ENCODE assay signal across 25 cellular contexts in the genomic region with DNA sequence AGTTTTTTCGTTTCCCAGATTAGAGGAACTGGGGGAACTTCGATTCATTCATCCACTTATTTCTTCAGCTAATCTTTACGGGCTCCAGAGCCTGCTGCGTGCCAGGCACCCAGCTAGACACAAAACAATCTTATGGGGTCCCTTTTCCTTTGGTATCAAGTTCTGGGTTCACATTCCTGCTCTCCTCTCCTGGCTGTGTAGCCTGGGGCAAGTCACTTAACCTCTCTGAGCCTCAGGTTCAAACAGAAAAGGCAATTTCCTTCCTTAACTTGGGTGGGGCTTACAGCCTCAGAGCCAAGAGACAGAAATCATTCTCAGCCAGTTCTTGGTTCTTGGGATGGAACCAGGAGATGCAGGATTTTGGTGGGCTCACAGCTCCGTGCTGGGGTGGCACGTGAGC. TPM values are rescaled to one million over a fixed set of nuclear protein-coding genes. Genes with fewer than 3 reads are reported as not detected.
DNase-seq lines count a peak whose midpoint lies in the region; ATAC-seq, FAIRE-seq and TF ChIP-seq lines count a peak whose summit lies in the region.
"Had no signal": no experiment of that assay in that cellular context is flagged by ENCODE, and none has a peak within 500 bp of the region (broad histone marks: within the 10 kb centered on the region; RNA-seq: fewer than 3 reads in every experiment).

No MANE protein-coding gene starts in this region.

- H3K4me3 ChIP-seq in A549 (peak overlapping the region; percentile 17; the same call in 1 of the 3 replicates), PC-9 (no peak overlapping the region), HepG2 (replicated peaks in 1 of 3; ENCODE audit: insufficient read depth in 1 of 3, low read depth in 2 of 3, low read length in 3 of 3) (peak overlapping the region; percentile 38 to 72 (median 46); a peak in 5 of 6 replicates)
- H3K4me3 ChIP-seq: gastrocnemius medialis, GM23248, left lung, MG63, tibial artery had no signal

- no peaks in the 10 kb centered on the region; the same call in 2 of the 3 replicates for H3K4me1 ChIP-seq in A549
- H3K4me1 ChIP-seq in PC-9 (replicated peaks; ENCODE audit: insufficient read depth) = no peaks in the 10 kb centered on the region
- peaks cover 17% of the 10 kb centered on the region for H3K4me1 ChIP-seq in HepG2 (ENCODE audit: insufficient read depth, low read length)
- H3K4me1 ChIP-seq: gastrocnemius medialis, left lung had no signal

- H3K9me2 ChIP-seq in PC-9 (ENCODE audit: insufficient read depth) = no peaks in the 10 kb centered on the region

- H3K4me3 Mint-ChIP-seq in stimulated activated naive B cell treated with anti-CD40 and anti-IgM and Interleukin-4, amounts not matched to agents 10 μg/mL and 1 μg/mL and 100 μg/mL, for 72 hours = no peak overlapping the region
- H3K4me3 Mint-ChIP-seq: CD8-positive, alpha-beta T cell; central memory CD8-positive, alpha-beta T cell; naive thymus-derived CD8-positive, alpha-beta T cell had no signal

- TF ChIP-seq RAD21 in A549 (conservative IDR thresholded peaks at IDR 0.05 in 1 of 2, IDR thresholded peaks at IDR 0.05 in 1 of 2) = no peak
- TF ChIP-seq RAD21 in HepG2 (CRISPR knock-in tag; IDR thresholded peaks at IDR 0.05) = no peak

- no peaks in the 10 kb centered on the region for H3F3A ChIP-seq in PC-9 (ENCODE audit: insufficient read depth, low read depth)

- FAIRE-seq in A549 (lab: Jason Lieb, UNC) = no peak
- no peak for FAIRE-seq in HepG2 (lab: Jason Lieb, UNC)
- FAIRE-seq: A204.1 had no signal

- H3K36me3 ChIP-seq in PC-9 (ENCODE audit: low read depth) = no peaks in the 10 kb centered on the region
- no peaks in the 10 kb centered on the region for H3K36me3 ChIP-seq in HepG2 (replicated peaks in 1 of 2; ENCODE audit: control insufficient read depth in 1 of 2, insufficient read depth in 2 of 2, low read length in 2 of 2)
- H3K36me3 ChIP-seq: gastrocnemius medialis, left lung, MG63, tibial artery had no signal

- H3K4me1 Mint-ChIP-seq in stimulated activated naive B cell treated with anti-CD40 and anti-IgM and Interleukin-4, amounts not matched to agents 10 μg/mL and 1 μg/mL and 100 μg/mL, for 72 hours = peaks cover 3 to 12% of the 10 kb centered on the region in 2 donors

- H2AFZ ChIP-seq in PC-9 (no peak overlapping the region), HepG2 (ENCODE audit: low read length) (peak overlapping the region; percentile 1)
- H2AFZ ChIP-seq: GM23248 had no signal

- POLR2A ChIA-PET in A549 (lab: Yijun Ruan, JAX) = no interaction called here
- POLR2A ChIA-PET in PC-9 (lab: Charles Lee; ENCODE audit: unreplicated experiment) = no interaction called here
- POLR2A ChIA-PET in HepG2 (lab: Yijun Ruan, JAX) = interaction anchor here (1.1 to 1.9 kb wide), 4 partner anchors 18 to 58 kb away, joined by 3 to 19 read pairs (median 10); partner anchors contain the start of genes MPND and YJU2

- intact Hi-C loops in PC-9 (cut with micrococcal nuclease; ENCODE audit: unreplicated experiment) = no loop called here
- intact Hi-C loops in HepG2 (cut with micrococcal nuclease; ENCODE audit: unreplicated experiment) = no loop called here

- TF ChIP-seq POLR2A in A549 (IDR thresholded peaks at IDR 0.05; ENCODE audit: low read length) (no peak), HepG2 (IDR thresholded peaks at IDR 0.05; ENCODE audit: insufficient read depth in 1 of 2, low read depth in 2 of 2, low read length in 2 of 2) (no peak)

- H3K27me3 ChIP-seq in PC-9 (ENCODE audit: insufficient read depth, low read depth) (no peaks in the 10 kb centered on the region), HepG2 (ENCODE audit: control insufficient read depth in 1 of 2, insufficient read depth in 2 of 2, low read length in 2 of 2) (peaks cover 0 to 24% of the 10 kb centered on the region in 2 experiments; a peak in 3 of 5 replicates)

- no peak overlapping the region for H3K27ac Mint-ChIP-seq in stimulated activated naive B cell treated with anti-CD40 and anti-IgM and Interleukin-4, amounts not matched to agents 10 μg/mL and 1 μg/mL and 100 μg/mL, for 72 hours
- H3K27ac Mint-ChIP-seq: CD8-positive, alpha-beta T cell; naive thymus-derived CD8-positive, alpha-beta T cell had no signal

- CTCF ChIA-PET in A549 (lab: Yijun Ruan, JAX) = interaction anchor here (1.3 kb wide), 1 partner anchor 18 kb away, joined by 4 read pairs; no protein-coding TSS in a partner anchor
- CTCF ChIA-PET in PC-9 (lab: Charles Lee) = no interaction called here
- CTCF ChIA-PET in HepG2 (lab: Yijun Ruan, JAX; ENCODE audit: low intra/inter-chr PET ratio, low total read pairs) = no interaction called here

- 46% methylated on average over 6 of the region's 6 CpGs for WGBS in A549 (ENCODE audit: missing lambda C conversion rate)
- 34% methylated on average over 6 of the region's 6 CpGs for WGBS in HepG2 (ENCODE audit: low lambda C conversion rate)

- TF ChIP-seq CTCF in A549 (IDR thresholded peaks at IDR 0.05) (no peak), PC-9 (conservative IDR thresholded peaks at IDR 0.05) (no peak), HepG2 (CRISPR knock-in tag; IDR thresholded peaks at IDR 0.05) (no peak)

- in situ Hi-C loops in HepG2 (cut with HindIII; ENCODE audit: extremely low pct_ligation_motif_present, low pct_unique_long_range_greater_than_20kb) = no loop called here

- BruUV-seq in PC-9 (replicated peaks; lab: Mats Ljungman, UMichigan) = no TSS peak
- no TSS peak for BruUV-seq in HepG2 (replicated peaks; lab: Mats Ljungman, UMichigan)

- H3K4me2 ChIP-seq in A549 (peak overlapping the region; percentile 72), PC-9 (peak overlapping the region; percentile 42; the same call in 1 of the 2 replicates), HepG2 (ENCODE audit: low read depth, low read length) (peak overlapping the region; percentile 87)

- no peak overlapping the region for H3K27ac ChIP-seq in A549
- no peak overlapping the region for H3K27ac ChIP-seq in PC-9
- H3K27ac ChIP-seq in HepG2 (ENCODE audit: extremely low read length, insufficient read depth, low read length) = no peak overlapping the region
- H3K27ac ChIP-seq: gastrocnemius medialis, GM23248, left lung, tibial artery, WERI-Rb-1 had no signal

- no peaks in the 10 kb centered on the region for H3K9me3 ChIP-seq in A549
- H3K9me3 ChIP-seq in PC-9 (ENCODE audit: insufficient read depth, low read depth) = no peaks in the 10 kb centered on the region
- no peaks in the 10 kb centered on the region for H3K9me3 ChIP-seq in HepG2 (ENCODE audit: low read length)
- H3K9me3 ChIP-seq: gastrocnemius medialis, left lung, MG63, tibial artery had no signal

- TF ChIP-seq EP300 in A549 (IDR thresholded peaks at IDR 0.05) (no peak), HepG2 (IDR thresholded peaks at IDR 0.05; ENCODE audit: low read depth in 2 of 2, low read length in 2 of 2) (no peak), HepG2 (CRISPR knock-in tag; IDR thresholded peaks at IDR 0.05; ENCODE audit: borderline replicate concordance) (no peak)

- H3K9me3 Mint-ChIP-seq in stimulated activated naive B cell treated with anti-CD40 and anti-IgM and Interleukin-4, amounts not matched to agents 10 μg/mL and 1 μg/mL and 100 μg/mL, for 72 hours = no peaks in the 10 kb centered on the region
- H3K9me3 Mint-ChIP-seq: CD8-positive, alpha-beta T cell; central memory CD8-positive, alpha-beta T cell; naive thymus-derived CD8-positive, alpha-beta T cell had no signal

- H3K79me2 ChIP-seq in PC-9 (ENCODE audit: low read depth) (no peaks in the 10 kb centered on the region), HepG2 (ENCODE audit: insufficient read depth, low read length) (no peaks in the 10 kb centered on the region)

- DNase-seq in A549 (ENCODE audit: low read depth in 1 of 2, low spot score in 1 of 2) (no peak), PC-9 (no peak), HepG2 (ENCODE audit: low spot score) (no peak), COLO668 (lab: John Stamatoyannopoulos, UW; ENCODE audit: unreplicated experiment) (no peak), ureter (ENCODE audit: low spot score) (no peak)
- DNase-seq in stimulated activated naive B cell treated with anti-CD40 and anti-IgM and Interleukin-4, amounts not matched to agents 10 μg/mL and 1 μg/mL and 100 μg/mL, for 72 hours = no peak
- DNase-seq: CD8-positive, alpha-beta T cell; gastrocnemius medialis; KG1; left lung; naive thymus-derived CD8-positive, alpha-beta T cell; NCI-H1105 treated with DMSO at 0.1 percent for 48 hours; NCI-H1930; NCI-H524 treated with DMSO at 0.1 percent for 48 hours; T-helper 9 cell; tibial artery had no signal

- 0 out of 2 replicates have a peak overlapping the region, but pooled peaks have one; percentile 9 for H3K9ac ChIP-seq in HepG2 (ENCODE audit: insufficient read depth, low read depth, low read length)
- H3K9ac ChIP-seq: GM23248 had no signal

- H4K20me1 ChIP-seq in PC-9 (ENCODE audit: insufficient read depth) (no peaks in the 10 kb centered on the region), HepG2 (ENCODE audit: insufficient read depth, low read length) (no peaks in the 10 kb centered on the region)

- ATAC-seq in A549 = no peak
- ATAC-seq in HepG2 = no peak
- no peak for ATAC-seq in stimulated activated naive B cell treated with anti-CD40 and anti-IgM and Interleukin-4, amounts not matched to agents 10 μg/mL and 1 μg/mL and 100 μg/mL, for 72 hours (replicated peaks)
- ATAC-seq: CD8-positive, alpha-beta T cell; gastrocnemius medialis; left lung; naive thymus-derived CD8-positive, alpha-beta T cell; PC-3 had no signal

- H3K36me3 Mint-ChIP-seq in stimulated activated naive B cell treated with anti-CD40 and anti-IgM and Interleukin-4, amounts not matched to agents 10 μg/mL and 1 μg/mL and 100 μg/mL, for 72 hours = no peaks in the 10 kb centered on the region
- H3K36me3 Mint-ChIP-seq: CD8-positive, alpha-beta T cell; naive thymus-derived CD8-positive, alpha-beta T cell had no signal

- peaks cover 38 to 62% of the 10 kb centered on the region in 2 donors for H3K27me3 Mint-ChIP-seq in stimulated activated naive B cell treated with anti-CD40 and anti-IgM and Interleukin-4, amounts not matched to agents 10 μg/mL and 1 μg/mL and 100 μg/mL, for 72 hours

RNA-seq across cellular contexts. Expression of gene SHD, which starts 5.9 kb away (rescaled TPM):
- polyA plus RNA-seq in A549 (2011; rRNA removed) (0.08 and 0.29 TPM in 2 replicates), A549 (2017; fragmentation: RNase III; extraction: RNeasy Plus Mini Kit Qiagen cat#74134 plus additional on column Dnase treatment) (0.29 to 0.38 TPM in 2 of 3 replicates, not detected in the other), HepG2 (2011; rRNA removed) (0.20 and 0.42 TPM in 2 replicates)
- polyA plus RNA-seq in A549 (2012; cell fraction: cytosol; rRNA removed) = 0.05 and 0.16 TPM in 2 replicates
- 0.05 and 0.20 TPM in 2 replicates for polyA plus RNA-seq in A549 (2012; cell fraction: nucleus; rRNA removed)
- 0.29 TPM in 1 of 2 replicates, not detected in the other for polyA minus RNA-seq in A549 (2011; rRNA and poly(A)+ RNA removed)
- total RNA-seq in PC-9 (2021) (not detected in 2 replicates), HepG2 (2016; rRNA removed; fragmentation: Illumina TruSeq; extraction: Trizol) (0.11 TPM in 1 of 2 replicates, not detected in the other), ureter (not detected)
- 0.40 TPM in 1 of 2 replicates, not detected in the other for total RNA-seq in HepG2 (2016; cell fraction: cytosol; rRNA removed; fragmentation: Illumina TruSeq; extraction: Trizol; ENCODE audit: low read depth)
- 0.30 TPM in 1 of 2 replicates, not detected in the other for total RNA-seq in HepG2 (2016; cell fraction: insoluble cytoplasmic fraction; rRNA removed; fragmentation: Illumina TruSeq; extraction: Trizol)
- total RNA-seq in HepG2 (2016; cell fraction: membrane; rRNA removed; fragmentation: Illumina TruSeq; extraction: Trizol) = 0.45 and 1.1 TPM in 2 replicates
- not detected in 2 replicates for total RNA-seq in HepG2 (2016; cell fraction: nucleus; rRNA removed; fragmentation: Illumina TruSeq; extraction: Trizol)
- 0.46 TPM in 1 of 2 replicates, not detected in the other for polyA plus RNA-seq in HepG2 (2011; cell fraction: cytosol; rRNA removed)
- 0.48 and 0.61 TPM in 2 replicates for polyA plus RNA-seq in HepG2 (2011; cell fraction: nucleus; rRNA removed)
- 0.36 and 0.79 TPM in 2 replicates for polyA plus RNA-seq in HepG2 (2012)
- polyA plus RNA-seq in HepG2 (2016; cell fraction: cytosol; fragmentation: Illumina TruSeq; extraction: Trizol; ENCODE audit: low read depth) = 0.31 and 1.3 TPM in 2 replicates
- 1.1 TPM in 1 of 2 replicates, not detected in the other for polyA plus RNA-seq in HepG2 (2016; cell fraction: insoluble cytoplasmic fraction; fragmentation: Illumina TruSeq; extraction: Trizol; ENCODE audit: low read depth)
- polyA plus RNA-seq in HepG2 (2016; cell fraction: membrane; fragmentation: Illumina TruSeq; extraction: Trizol; ENCODE audit: low read depth) = 0.63 and 0.70 TPM in 2 replicates
- not detected in 2 replicates for polyA plus RNA-seq in HepG2 (2016; cell fraction: nucleus; fragmentation: Illumina TruSeq; extraction: Trizol; ENCODE audit: insufficient read depth, low read depth)
- 0.14 TPM in 1 of 2 replicates, not detected in the other for polyA minus RNA-seq in HepG2 (2011; rRNA and poly(A)+ RNA removed; ENCODE audit: low replicate concordance)
- not detected in 2 replicates for polyA minus RNA-seq in HepG2 (2011; cell fraction: cytosol; rRNA and poly(A)+ RNA removed)
- polyA minus RNA-seq in HepG2 (2011; cell fraction: nucleus; rRNA and poly(A)+ RNA removed) = not detected in 2 replicates
- total RNA-seq: dermis microvascular lymphatic vessel endothelial cell; GM23248; left lung; naive thymus-derived CD8-positive, alpha-beta T cell had no signal
- polyA plus RNA-seq: GM23248; naive thymus-derived CD8-positive, alpha-beta T cell had no signal

RNA-seq across cellular contexts. Expression of gene TMIGD2, which starts 17.2 kb away (rescaled TPM):
- not detected in 2 replicates for polyA plus RNA-seq in A549 (2011; rRNA removed)
- 0.05 TPM in 1 of 2 replicates, not detected in the other for polyA plus RNA-seq in A549 (2012; cell fraction: cytosol; rRNA removed)
- polyA plus RNA-seq in A549 (2012; cell fraction: nucleus; rRNA removed) = not detected in 2 replicates
- polyA plus RNA-seq in A549 (2017; fragmentation: RNase III; extraction: RNeasy Plus Mini Kit Qiagen cat#74134 plus additional on column Dnase treatment) = not detected in 3 replicates
- not detected in 2 replicates for polyA minus RNA-seq in A549 (2011; rRNA and poly(A)+ RNA removed)
- total RNA-seq in PC-9 (2021) = not detected in 2 replicates
- total RNA-seq in HepG2 (2016; rRNA removed; fragmentation: Illumina TruSeq; extraction: Trizol) = 0.11 TPM in 1 of 2 replicates, not detected in the other
- 0.62 TPM in 1 of 2 replicates, not detected in the other for total RNA-seq in HepG2 (2016; cell fraction: cytosol; rRNA removed; fragmentation: Illumina TruSeq; extraction: Trizol; ENCODE audit: low read depth)
- total RNA-seq in HepG2 (2016; cell fraction: insoluble cytoplasmic fraction; rRNA removed; fragmentation: Illumina TruSeq; extraction: Trizol) = 0.19 TPM in 1 of 2 replicates, not detected in the other
- 0.22 and 0.31 TPM in 2 replicates for total RNA-seq in HepG2 (2016; cell fraction: membrane; rRNA removed; fragmentation: Illumina TruSeq; extraction: Trizol)
- total RNA-seq in HepG2 (2016; cell fraction: nucleus; rRNA removed; fragmentation: Illumina TruSeq; extraction: Trizol) = not detected in 2 replicates
- 1.0 and 2.5 TPM in 2 replicates for polyA plus RNA-seq in HepG2 (2011; rRNA removed)
- polyA plus RNA-seq in HepG2 (2011; cell fraction: cytosol; rRNA removed) = 1.9 and 2.2 TPM in 2 replicates
- polyA plus RNA-seq in HepG2 (2011; cell fraction: nucleus; rRNA removed) = 0.64 and 1.4 TPM in 2 replicates
- polyA plus RNA-seq in HepG2 (2012) = 1.5 and 4.1 TPM in 2 replicates
- polyA plus RNA-seq in HepG2 (2016; cell fraction: cytosol; fragmentation: Illumina TruSeq; extraction: Trizol; ENCODE audit: low read depth) = 0.17 and 0.42 TPM in 2 replicates
- not detected in 2 replicates for polyA plus RNA-seq in HepG2 (2016; cell fraction: insoluble cytoplasmic fraction; fragmentation: Illumina TruSeq; extraction: Trizol; ENCODE audit: low read depth)
- 0.15 and 0.16 TPM in 2 replicates for polyA plus RNA-seq in HepG2 (2016; cell fraction: membrane; fragmentation: Illumina TruSeq; extraction: Trizol; ENCODE audit: low read depth)
- not detected in 2 replicates for polyA plus RNA-seq in HepG2 (2016; cell fraction: nucleus; fragmentation: Illumina TruSeq; extraction: Trizol; ENCODE audit: insufficient read depth, low read depth)
- polyA minus RNA-seq in HepG2 (2011; rRNA and poly(A)+ RNA removed; ENCODE audit: low replicate concordance) = 0.48 TPM in 1 of 2 replicates, not detected in the other
- 1.3 TPM in 1 of 2 replicates, not detected in the other for polyA minus RNA-seq in HepG2 (2011; cell fraction: cytosol; rRNA and poly(A)+ RNA removed)
- polyA minus RNA-seq in HepG2 (2011; cell fraction: nucleus; rRNA and poly(A)+ RNA removed) = 0.62 TPM in 1 of 2 replicates, not detected in the other
- 1.2 TPM for total RNA-seq in ureter
- total RNA-seq: dermis microvascular lymphatic vessel endothelial cell, gastrocnemius medialis, GM23248, PC-3 had no signal
- polyA plus RNA-seq: GM23248 had no signal

RNA-seq across cellular contexts. Expression of gene FSD1, which starts 19.4 kb away (rescaled TPM):
- polyA plus RNA-seq in A549 (2011; rRNA removed) (3.3 and 3.5 TPM in 2 replicates), A549 (2017; fragmentation: RNase III; extraction: RNeasy Plus Mini Kit Qiagen cat#74134 plus additional on column Dnase treatment) (10.4 to 13.2 TPM (median 12.8 TPM) in 3 replicates), HepG2 (2011; rRNA removed) (0.66 and 1.4 TPM in 2 replicates)
- polyA plus RNA-seq in A549 (2012; cell fraction: cytosol; rRNA removed) = 11.5 and 16.8 TPM in 2 replicates
- 28.8 and 36.1 TPM in 2 replicates for polyA plus RNA-seq in A549 (2012; cell fraction: nucleus; rRNA removed)
- polyA minus RNA-seq in A549 (2011; rRNA and poly(A)+ RNA removed) = 3.4 and 8.0 TPM in 2 replicates
- total RNA-seq in PC-9 (2021) (not detected in 2 replicates), HepG2 (2016; rRNA removed; fragmentation: Illumina TruSeq; extraction: Trizol) (0.29 TPM in 1 of 2 replicates, not detected in the other), ureter (not detected)
- 0.18 TPM in 1 of 2 replicates, not detected in the other for total RNA-seq in HepG2 (2016; cell fraction: cytosol; rRNA removed; fragmentation: Illumina TruSeq; extraction: Trizol; ENCODE audit: low read depth)
- total RNA-seq in HepG2 (2016; cell fraction: insoluble cytoplasmic fraction; rRNA removed; fragmentation: Illumina TruSeq; extraction: Trizol) = 0.22 TPM in 1 of 2 replicates, not detected in the other
- 0.12 and 0.45 TPM in 2 replicates for total RNA-seq in HepG2 (2016; cell fraction: membrane; rRNA removed; fragmentation: Illumina TruSeq; extraction: Trizol)
- not detected in 2 replicates for total RNA-seq in HepG2 (2016; cell fraction: nucleus; rRNA removed; fragmentation: Illumina TruSeq; extraction: Trizol)
- polyA plus RNA-seq in HepG2 (2011; cell fraction: cytosol; rRNA removed) = 0.81 and 1.2 TPM in 2 replicates
- 1.8 and 2.7 TPM in 2 replicates for polyA plus RNA-seq in HepG2 (2011; cell fraction: nucleus; rRNA removed)
- 0.82 and 1.7 TPM in 2 replicates for polyA plus RNA-seq in HepG2 (2012)
- polyA plus RNA-seq in HepG2 (2016; cell fraction: cytosol; fragmentation: Illumina TruSeq; extraction: Trizol; ENCODE audit: low read depth) = 0.24 and 0.59 TPM in 2 replicates
- not detected in 2 replicates for polyA plus RNA-seq in HepG2 (2016; cell fraction: insoluble cytoplasmic fraction; fragmentation: Illumina TruSeq; extraction: Trizol; ENCODE audit: low read depth)
- not detected in 2 replicates for polyA plus RNA-seq in HepG2 (2016; cell fraction: membrane; fragmentation: Illumina TruSeq; extraction: Trizol; ENCODE audit: low read depth)
- 0.31 and 0.41 TPM in 2 replicates for polyA plus RNA-seq in HepG2 (2016; cell fraction: nucleus; fragmentation: Illumina TruSeq; extraction: Trizol; ENCODE audit: insufficient read depth, low read depth)
- polyA minus RNA-seq in HepG2 (2011; rRNA and poly(A)+ RNA removed; ENCODE audit: low replicate concordance) = 0.58 and 1.4 TPM in 2 replicates
- 0.40 TPM in 1 of 2 replicates, not detected in the other for polyA minus RNA-seq in HepG2 (2011; cell fraction: cytosol; rRNA and poly(A)+ RNA removed)
- polyA minus RNA-seq in HepG2 (2011; cell fraction: nucleus; rRNA and poly(A)+ RNA removed) = 0.37 TPM in 1 of 2 replicates, not detected in the other
- total RNA-seq: gastrocnemius medialis, omental fat pad, skeletal muscle tissue had no signal

RNA-seq across cellular contexts. Expression of gene YJU2, which starts 38.1 kb away (rescaled TPM):
- polyA plus RNA-seq in A549 (2011; rRNA removed) (11.4 and 12.3 TPM in 2 replicates), A549 (2017; fragmentation: RNase III; extraction: RNeasy Plus Mini Kit Qiagen cat#74134 plus additional on column Dnase treatment) (14.9 to 18.0 TPM (median 16.5 TPM) in 3 replicates), HepG2 (2011; rRNA removed) (9.3 and 10.1 TPM in 2 replicates)
- polyA plus RNA-seq in A549 (2012; cell fraction: cytosol; rRNA removed) = 24.2 and 25.2 TPM in 2 replicates
- 25.8 and 28.6 TPM in 2 replicates for polyA plus RNA-seq in A549 (2012; cell fraction: nucleus; rRNA removed)
- 10.3 and 12.2 TPM in 2 replicates for polyA minus RNA-seq in A549 (2011; rRNA and poly(A)+ RNA removed)
- total RNA-seq in PC-9 (2021) (8.7 and 11.0 TPM in 2 replicates), HepG2 (2016; rRNA removed; fragmentation: Illumina TruSeq; extraction: Trizol) (17.9 and 18.4 TPM in 2 replicates), ureter (22.2 TPM)
- 4.0 and 4.7 TPM in 2 replicates for total RNA-seq in HepG2 (2016; cell fraction: cytosol; rRNA removed; fragmentation: Illumina TruSeq; extraction: Trizol; ENCODE audit: low read depth)
- total RNA-seq in HepG2 (2016; cell fraction: insoluble cytoplasmic fraction; rRNA removed; fragmentation: Illumina TruSeq; extraction: Trizol) = 16.8 and 19.4 TPM in 2 replicates
- 6.4 and 6.7 TPM in 2 replicates for total RNA-seq in HepG2 (2016; cell fraction: membrane; rRNA removed; fragmentation: Illumina TruSeq; extraction: Trizol)
- 7.2 and 7.7 TPM in 2 replicates for total RNA-seq in HepG2 (2016; cell fraction: nucleus; rRNA removed; fragmentation: Illumina TruSeq; extraction: Trizol)
- 10.6 and 14.7 TPM in 2 replicates for polyA plus RNA-seq in HepG2 (2011; cell fraction: cytosol; rRNA removed)
- polyA plus RNA-seq in HepG2 (2011; cell fraction: nucleus; rRNA removed) = 10.0 and 11.4 TPM in 2 replicates
- polyA plus RNA-seq in HepG2 (2012) = 9.3 and 9.9 TPM in 2 replicates
- polyA plus RNA-seq in HepG2 (2016; cell fraction: cytosol; fragmentation: Illumina TruSeq; extraction: Trizol; ENCODE audit: low read depth) = 3.4 and 4.1 TPM in 2 replicates
- 17.9 and 20.2 TPM in 2 replicates for polyA plus RNA-seq in HepG2 (2016; cell fraction: insoluble cytoplasmic fraction; fragmentation: Illumina TruSeq; extraction: Trizol; ENCODE audit: low read depth)
- 4.1 and 5.0 TPM in 2 replicates for polyA plus RNA-seq in HepG2 (2016; cell fraction: membrane; fragmentation: Illumina TruSeq; extraction: Trizol; ENCODE audit: low read depth)
- 13.9 and 14.9 TPM in 2 replicates for polyA plus RNA-seq in HepG2 (2016; cell fraction: nucleus; fragmentation: Illumina TruSeq; extraction: Trizol; ENCODE audit: insufficient read depth, low read depth)
- 8.4 and 18.8 TPM in 2 replicates for polyA minus RNA-seq in HepG2 (2011; rRNA and poly(A)+ RNA removed; ENCODE audit: low replicate concordance)
- 4.8 and 6.3 TPM in 2 replicates for polyA minus RNA-seq in HepG2 (2011; cell fraction: cytosol; rRNA and poly(A)+ RNA removed)
- polyA minus RNA-seq in HepG2 (2011; cell fraction: nucleus; rRNA and poly(A)+ RNA removed) = 6.6 and 8.1 TPM in 2 replicates

RNA-seq across cellular contexts. Expression of gene STAP2, which starts 53.7 kb away (rescaled TPM):
- 0.19 and 0.25 TPM in 2 replicates for polyA plus RNA-seq in A549 (2011; rRNA removed)
- polyA plus RNA-seq in A549 (2012; cell fraction: cytosol; rRNA removed) = 0.14 and 0.19 TPM in 2 replicates
- 0.16 and 0.47 TPM in 2 replicates for polyA plus RNA-seq in A549 (2012; cell fraction: nucleus; rRNA removed)
- 0.29 TPM in 1 of 3 replicates, not detected in the others for polyA plus RNA-seq in A549 (2017; fragmentation: RNase III; extraction: RNeasy Plus Mini Kit Qiagen cat#74134 plus additional on column Dnase treatment)
- polyA minus RNA-seq in A549 (2011; rRNA and poly(A)+ RNA removed) = not detected in 2 replicates
- total RNA-seq in PC-9 (2021) = 26.9 and 29.8 TPM in 2 replicates
- 39.0 and 43.1 TPM in 2 replicates for total RNA-seq in HepG2 (2016; rRNA removed; fragmentation: Illumina TruSeq; extraction: Trizol)
- total RNA-seq in HepG2 (2016; cell fraction: cytosol; rRNA removed; fragmentation: Illumina TruSeq; extraction: Trizol; ENCODE audit: low read depth) = 9.7 and 11.5 TPM in 2 replicates
- 42.4 and 43.7 TPM in 2 replicates for total RNA-seq in HepG2 (2016; cell fraction: insoluble cytoplasmic fraction; rRNA removed; fragmentation: Illumina TruSeq; extraction: Trizol)
- total RNA-seq in HepG2 (2016; cell fraction: membrane; rRNA removed; fragmentation: Illumina TruSeq; extraction: Trizol) = 14.0 and 15.6 TPM in 2 replicates
- total RNA-seq in HepG2 (2016; cell fraction: nucleus; rRNA removed; fragmentation: Illumina TruSeq; extraction: Trizol) = 14.8 and 19.2 TPM in 2 replicates
- 43.7 and 56.0 TPM in 2 replicates for polyA plus RNA-seq in HepG2 (2011; rRNA removed)
- 51.4 and 52.1 TPM in 2 replicates for polyA plus RNA-seq in HepG2 (2011; cell fraction: cytosol; rRNA removed)
- polyA plus RNA-seq in HepG2 (2011; cell fraction: nucleus; rRNA removed) = 86.7 and 88.3 TPM in 2 replicates
- polyA plus RNA-seq in HepG2 (2012) = 23.6 and 28.4 TPM in 2 replicates
- polyA plus RNA-seq in HepG2 (2016; cell fraction: cytosol; fragmentation: Illumina TruSeq; extraction: Trizol; ENCODE audit: low read depth) = 9.7 and 10.2 TPM in 2 replicates
- 40.0 and 44.1 TPM in 2 replicates for polyA plus RNA-seq in HepG2 (2016; cell fraction: insoluble cytoplasmic fraction; fragmentation: Illumina TruSeq; extraction: Trizol; ENCODE audit: low read depth)
- polyA plus RNA-seq in HepG2 (2016; cell fraction: membrane; fragmentation: Illumina TruSeq; extraction: Trizol; ENCODE audit: low read depth) = 14.2 and 14.5 TPM in 2 replicates
- 43.0 and 48.7 TPM in 2 replicates for polyA plus RNA-seq in HepG2 (2016; cell fraction: nucleus; fragmentation: Illumina TruSeq; extraction: Trizol; ENCODE audit: insufficient read depth, low read depth)
- polyA minus RNA-seq in HepG2 (2011; rRNA and poly(A)+ RNA removed; ENCODE audit: low replicate concordance) = 0.07 and 31.4 TPM in 2 replicates
- 15.3 and 25.5 TPM in 2 replicates for polyA minus RNA-seq in HepG2 (2011; cell fraction: cytosol; rRNA and poly(A)+ RNA removed)
- polyA minus RNA-seq in HepG2 (2011; cell fraction: nucleus; rRNA and poly(A)+ RNA removed) = 6.3 and 10.3 TPM in 2 replicates
- 66.8 TPM for total RNA-seq in ureter
